23 cellular contexts compared by ENCODE assay signal in the genomic region with DNA sequence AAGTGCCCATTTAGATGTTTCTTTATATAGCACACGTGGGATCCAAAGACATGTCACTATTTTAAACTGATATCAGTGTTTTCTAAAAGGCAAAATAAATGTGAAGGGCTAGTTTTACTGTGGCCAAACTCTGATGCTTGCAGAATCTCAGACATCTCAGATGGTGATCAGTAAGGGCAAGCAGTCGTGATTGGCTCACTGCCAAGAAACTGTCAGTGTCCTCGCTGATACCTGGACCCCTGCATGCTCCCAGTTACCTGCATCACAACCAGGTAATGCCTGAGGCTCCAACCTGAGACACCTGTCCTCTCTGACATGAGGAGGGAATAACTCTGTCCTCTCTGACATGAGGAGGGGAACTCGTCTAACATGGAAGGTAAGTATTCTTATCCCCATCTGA.
A peak's percentile ranks its signal among the peaks of the same experiment; 100 is the strongest.
DNase-seq lines count a peak whose midpoint lies in the region; ATAC-seq and TF ChIP-seq lines count a peak whose summit lies in the region.
"Had no signal": no experiment of that assay in that cellular context is flagged by ENCODE, and none has a peak within 500 bp of the region (broad histone marks: within the 10 kb centered on the region; RNA-seq: fewer than 3 reads in every experiment).

No MANE protein-coding gene starts in this region.

- TF ChIP-seq CTCF in osteocyte (IDR thresholded peaks at IDR 0.05) (no peak), uterus (IDR thresholded peaks at IDR 0.05) (no peak)

- H3K4me3 Mint-ChIP-seq in osteocyte (ENCODE audit: unreplicated experiment): no peak overlapping the region
- H3K4me3 Mint-ChIP-seq: CD4-positive, CD25-positive, alpha-beta regulatory T cell; T-helper 17 cell had no signal

- TF ChIP-seq POLR2A in uterus (IDR thresholded peaks at IDR 0.05): no peak

- H3K4me1 Mint-ChIP-seq in osteocyte (ENCODE audit: unreplicated experiment): no peaks in the 10 kb centered on the region

- no peak overlapping the region for H3K27ac Mint-ChIP-seq in osteocyte (ENCODE audit: unreplicated experiment)

- no peaks in the 10 kb centered on the region for H3K9me3 ChIP-seq in uterus
- H3K9me3 ChIP-seq: BLaER1, SJCRH30 had no signal

- H3K4me3 ChIP-seq in uterus: no peak overlapping the region
- H3K4me3 ChIP-seq: BLaER1, PC-9, SJCRH30 had no signal

- H3K27ac ChIP-seq in angular gyrus (ENCODE audit: low read depth, low read length): peak overlapping the region; percentile 83
- no peak overlapping the region for H3K27ac ChIP-seq in uterus
- H3K27ac ChIP-seq: BLaER1, KMS-11, PC-9, SJCRH30 had no signal

- H3K36me3 Mint-ChIP-seq in osteocyte (ENCODE audit: unreplicated experiment): no peaks in the 10 kb centered on the region
- H3K36me3 Mint-ChIP-seq: CD4-positive, CD25-positive, alpha-beta regulatory T cell had no signal

- TF ChIP-seq RAD21 in Ishikawa (IDR thresholded peaks at IDR 0.05; ENCODE audit: low read depth): no peak

- no peaks in the 10 kb centered on the region for H3K27me3 ChIP-seq in uterus
- H3K27me3 ChIP-seq: BLaER1, SJCRH30 had no signal

- no peaks in the 10 kb centered on the region for H3K36me3 ChIP-seq in uterus
- H3K36me3 ChIP-seq: BLaER1, SJCRH30 had no signal

- H3K9me3 Mint-ChIP-seq in osteocyte (ENCODE audit: unreplicated experiment): no peaks in the 10 kb centered on the region

- intact Hi-C loops in uterus (cut with DNase I; ENCODE audit: low total_unique reads): loop anchor here (10.0 kb wide), 1 partner anchor 102 kb away; no protein-coding TSS in a partner anchor

- no peak for ATAC-seq in activated CD4-positive, CD25-positive, alpha-beta regulatory T cell treated with anti-CD3 and anti-CD28 coated beads, Interleukin-2, amount 50 U/mL, for 24 hours
- ATAC-seq: HCT116, SK-N-SH treated with all-trans-retinoic acid at 6 μM for 48 hours, T-helper 17 cell had no signal

- H3K4me1 ChIP-seq in uterus: no peaks in the 10 kb centered on the region
- H3K4me1 ChIP-seq: BLaER1 had no signal

- DNase-seq in NCI-H748 (lab: John Stamatoyannopoulos, UW; ENCODE audit: unreplicated experiment) (peak; percentile 26), NCI-H748 treated with DMSO at 0.1 percent for 48 hours (lab: John Stamatoyannopoulos, UW) (no peak), osteocyte (ENCODE audit: extremely low spot score, unreplicated experiment) (peak; percentile 51), uterus (no peak), kidney tubule cell (ENCODE audit: low spot score) (no peak)
- DNase-seq: CD4-positive, CD25-positive, alpha-beta regulatory T cell; MM.1S; NCI-H1436 treated with DMSO at 0.1 percent for 48 hours; NCI-H2029; NCI-H2171; NCI-H226; NCI-H510A; NCI-H774; PC-9; SJCRH30; T-helper 17 cell had no signal

- TF ChIP-seq EP300 in Ishikawa (IDR thresholded peaks at IDR 0.05; ENCODE audit: borderline replicate concordance): no peak

- peaks cover 59% of the 10 kb centered on the region for H3K27me3 Mint-ChIP-seq in osteocyte (ENCODE audit: unreplicated experiment)

TF ChIP-seq in Ishikawa, 13 proteins besides CTCF, POLR2A, EP300 and RAD21:
- TF ChIP-seq, protein P1, sequence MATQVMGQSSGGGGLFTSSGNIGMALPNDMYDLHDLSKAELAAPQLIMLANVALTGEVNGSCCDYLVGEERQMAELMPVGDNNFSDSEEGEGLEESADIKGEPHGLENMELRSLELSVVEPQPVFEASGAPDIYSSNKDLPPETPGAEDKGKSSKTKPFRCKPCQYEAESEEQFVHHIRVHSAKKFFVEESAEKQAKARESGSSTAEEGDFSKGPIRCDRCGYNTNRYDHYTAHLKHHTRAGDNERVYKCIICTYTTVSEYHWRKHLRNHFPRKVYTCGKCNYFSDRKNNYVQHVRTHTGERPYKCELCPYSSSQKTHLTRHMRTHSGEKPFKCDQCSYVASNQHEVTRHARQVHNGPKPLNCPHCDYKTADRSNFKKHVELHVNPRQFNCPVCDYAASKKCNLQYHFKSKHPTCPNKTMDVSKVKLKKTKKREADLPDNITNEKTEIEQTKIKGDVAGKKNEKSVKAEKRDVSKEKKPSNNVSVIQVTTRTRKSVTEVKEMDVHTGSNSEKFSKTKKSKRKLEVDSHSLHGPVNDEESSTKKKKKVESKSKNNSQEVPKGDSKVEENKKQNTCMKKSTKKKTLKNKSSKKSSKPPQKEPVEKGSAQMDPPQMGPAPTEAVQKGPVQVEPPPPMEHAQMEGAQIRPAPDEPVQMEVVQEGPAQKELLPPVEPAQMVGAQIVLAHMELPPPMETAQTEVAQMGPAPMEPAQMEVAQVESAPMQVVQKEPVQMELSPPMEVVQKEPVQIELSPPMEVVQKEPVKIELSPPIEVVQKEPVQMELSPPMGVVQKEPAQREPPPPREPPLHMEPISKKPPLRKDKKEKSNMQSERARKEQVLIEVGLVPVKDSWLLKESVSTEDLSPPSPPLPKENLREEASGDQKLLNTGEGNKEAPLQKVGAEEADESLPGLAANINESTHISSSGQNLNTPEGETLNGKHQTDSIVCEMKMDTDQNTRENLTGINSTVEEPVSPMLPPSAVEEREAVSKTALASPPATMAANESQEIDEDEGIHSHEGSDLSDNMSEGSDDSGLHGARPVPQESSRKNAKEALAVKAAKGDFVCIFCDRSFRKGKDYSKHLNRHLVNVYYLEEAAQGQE (IDR thresholded peaks at IDR 0.05; ENCODE audit: low read depth): no peak
- TF ChIP-seq TEAD4 (IDR thresholded peaks at IDR 0.05) (no peak), EGR1 (IDR thresholded peaks at IDR 0.05) (no peak), FOXM1 (IDR thresholded peaks at IDR 0.05; ENCODE audit: borderline replicate concordance, low read depth) (no peak), YY1 (IDR thresholded peaks at IDR 0.05; ENCODE audit: low read depth) (no peak), TCF12 (IDR thresholded peaks at IDR 0.05; ENCODE audit: low read depth) (no peak), MAX (IDR thresholded peaks at IDR 0.05) (no peak), NFIC (IDR thresholded peaks at IDR 0.05) (peak; percentile 29; the same call in 1 of the 2 replicates)
TF ChIP-seq in Ishikawa: peak in this region for 1.

Comparison
In these comparisons a context has a peak if more than half of its experiments do, and no peak if none do; other contexts are left out.
1. DNase-seq: peak in NCI-H748 (single experiment) and osteocyte (single experiment); none in NCI-H748 treated with DMSO at 0.1 percent for 48 hours (single experiment), uterus (0 of 2) and kidney tubule cell (single experiment).